ENCODE assay signal across 21 cellular contexts in genomic region chr4:83662204-83662603, GRCh38.
DNase-seq lines count a peak whose midpoint lies in the region; ATAC-seq, FAIRE-seq and TF ChIP-seq lines count a peak whose summit lies in the region.
"Had no signal": no experiment of that assay in that cellular context is flagged by ENCODE, and none has a peak within 500 bp of the region (broad histone marks: within the 10 kb centered on the region; RNA-seq: fewer than 3 reads in every experiment).

No MANE protein-coding gene starts in this region.

- H3K23ac ChIP-seq in mesenchymal stem cell (ENCODE audit: low read length in 2 of 2) = no peak overlapping the region

- H3K9me3 Mint-ChIP-seq in activated CD8-positive, alpha-beta T cell treated with anti-CD3 and anti-CD28 coated beads, Interleukin-2, amount 10 ng/mL, durations not matched to agents 7 days and 5 days (ENCODE audit: insufficient read depth) = no peaks in the 10 kb centered on the region
- H3K9me3 Mint-ChIP-seq: CD4-positive, alpha-beta T cell; HFFc6 had no signal

- no peak overlapping the region for H2AK5ac ChIP-seq in mesenchymal stem cell (ENCODE audit: low read length, severe bottlenecking)

- peaks cover 2% of the 10 kb centered on the region for H3K27me3 Mint-ChIP-seq in activated CD8-positive, alpha-beta T cell treated with anti-CD3 and anti-CD28 coated beads, Interleukin-2, amount 10 ng/mL, durations not matched to agents 7 days and 5 days (ENCODE audit: low read depth)

- H2BK12ac ChIP-seq in mesenchymal stem cell (ENCODE audit: low read length in 2 of 2) = peak overlapping the region in 1 of 2 experiments; percentile 24

- POLR2A ChIA-PET in A673 (lab: Charles Lee; ENCODE audit: low non-redundant PET) = no interaction called here
- POLR2A ChIA-PET in HEK293 (lab: Yijun Ruan, JAX) = no interaction called here
- POLR2A ChIA-PET in activated CD8-positive, alpha-beta T cell treated with anti-CD3 and anti-CD28 coated beads, Interleukin-2, amount 10 ng/mL, durations not matched to agents 7 days and 5 days (lab: Charles Lee) = no interaction called here

- no peak overlapping the region for H2BK120ac ChIP-seq in mesenchymal stem cell (ENCODE audit: low read depth, low read length)

- intact Hi-C loops in A673 (cut with micrococcal nuclease; ENCODE audit: unreplicated experiment) = no loop called here
- intact Hi-C loops in testis (cut with DNase I; ENCODE audit: low total_unique reads) = no loop called here

- TF ChIP-seq POLR2A in testis (IDR thresholded peaks at IDR 0.05) = no peak

- H3K79me1 ChIP-seq in mesenchymal stem cell (replicated peaks; ENCODE audit: low read length, poor library complexity, severe bottlenecking) = no peaks in the 10 kb centered on the region

- peak overlapping the region in 1 of 2 experiments; percentile 41 for H3K18ac ChIP-seq in mesenchymal stem cell (ENCODE audit: low read depth in 1 of 2, low read length in 2 of 2)

- ATAC-seq in GM21423 (IDR thresholded peaks at IDR 0.05; ENCODE audit: unreplicated experiment) (no peak), esophagus mucosa (no peak)
- ATAC-seq in activated CD8-positive, alpha-beta T cell treated with anti-CD3 and anti-CD28 coated beads, Interleukin-2, amount 10 ng/mL, durations not matched to agents 7 days and 5 days = no peak

- no peak overlapping the region for H4K91ac ChIP-seq in mesenchymal stem cell (ENCODE audit: low read length)

- H3K4ac ChIP-seq in mesenchymal stem cell (ENCODE audit: low read depth in 1 of 2, low read length in 2 of 2) = no peak overlapping the region

- H3K4me3 Mint-ChIP-seq in activated CD8-positive, alpha-beta T cell treated with anti-CD3 and anti-CD28 coated beads, Interleukin-2, amount 10 ng/mL, durations not matched to agents 7 days and 5 days = no peak overlapping the region
- H3K4me3 Mint-ChIP-seq: B cell; CD4-positive, alpha-beta T cell; IgD-negative memory B cell had no signal

- H3K9me3 ChIP-seq in A673 (ENCODE audit: low read depth, low read length, poor library complexity, severe bottlenecking) = no peaks in the 10 kb centered on the region
- H3K9me3 ChIP-seq in HEK293 (ENCODE audit: control insufficient read depth, insufficient read depth, low read depth, low read length) = no peaks in the 10 kb centered on the region
- H3K9me3 ChIP-seq in mesenchymal stem cell (ENCODE audit: control insufficient read depth, low read length) = no peaks in the 10 kb centered on the region
- no peaks in the 10 kb centered on the region for H3K9me3 ChIP-seq in testis
- H3K9me3 ChIP-seq: HAP-1 had no signal

- no peak overlapping the region for H3K14ac ChIP-seq in mesenchymal stem cell (ENCODE audit: low read length in 2 of 2)

- no peak overlapping the region for H2BK5ac ChIP-seq in mesenchymal stem cell (ENCODE audit: low read depth, low read length, poor library complexity, severe bottlenecking)

- TF ChIP-seq CTCF in A673 (conservative IDR thresholded peaks at IDR 0.05; ENCODE audit: low read depth, low read length) (no peak), HEK293 (tag by site-specific recombination; IDR thresholded peaks at IDR 0.05) (no peak), bronchial epithelial cell (IDR thresholded peaks at IDR 0.05; ENCODE audit: insufficient read depth, low read length, severe bottlenecking) (no peak), testis (IDR thresholded peaks at IDR 0.05) (no peak)

- H3K27me3 ChIP-seq in A673 (replicated peaks; ENCODE audit: insufficient read depth, low read depth, low read length, poor library complexity) (no peaks in the 10 kb centered on the region), bronchial epithelial cell (ENCODE audit: control insufficient read depth, insufficient read depth, low read length) (no peaks in the 10 kb centered on the region), mesenchymal stem cell (ENCODE audit: control insufficient read depth in 1 of 2, insufficient read depth in 1 of 2, low read length in 2 of 2) (peaks cover 0 to 8% of the 10 kb centered on the region in 2 experiments), testis (no peaks in the 10 kb centered on the region)

- H3K36me3 ChIP-seq in A673 (ENCODE audit: insufficient read depth, low read length, poor library complexity, severe bottlenecking) = no peaks in the 10 kb centered on the region
- H3K36me3 ChIP-seq in HEK293 (ENCODE audit: control insufficient read depth in 2 of 2, insufficient read depth in 1 of 2, low read length in 2 of 2) = no peaks in the 10 kb centered on the region
- H3K36me3 ChIP-seq in bronchial epithelial cell (ENCODE audit: control insufficient read depth, insufficient read depth, low read length) = no peaks in the 10 kb centered on the region
- H3K36me3 ChIP-seq in mesenchymal stem cell (ENCODE audit: control insufficient read depth in 1 of 2, insufficient read depth in 2 of 2, low read depth in 1 of 2, low read length in 2 of 2) = no peaks in the 10 kb centered on the region
- H3K36me3 ChIP-seq in testis (ENCODE audit: low read depth, missing control alignments) = no peaks in the 10 kb centered on the region
- H3K36me3 ChIP-seq: HAP-1 had no signal

- H3K9ac ChIP-seq in mesenchymal stem cell (ENCODE audit: low read length) = no peak overlapping the region

- H3K4me1 Mint-ChIP-seq in activated CD8-positive, alpha-beta T cell treated with anti-CD3 and anti-CD28 coated beads, Interleukin-2, amount 10 ng/mL, durations not matched to agents 7 days and 5 days (ENCODE audit: low read depth) = peaks cover 7% of the 10 kb centered on the region

- 17% methylated on average over 1 of the region's 2 CpGs for WGBS in mesenchymal stem cell
- WGBS in testis, 2 donors = 63 to 82% methylated on average over 2 of the region's 2 CpGs

- peak overlapping the region; percentile 40 for H2BK15ac ChIP-seq in mesenchymal stem cell (ENCODE audit: low read depth, poor library complexity, severe bottlenecking)

- CTCF ChIA-PET in A673 (lab: Charles Lee) = no interaction called here
- CTCF ChIA-PET in HEK293 (lab: Yijun Ruan, JAX) = no interaction called here
- CTCF ChIA-PET in activated CD8-positive, alpha-beta T cell treated with anti-CD3 and anti-CD28 coated beads, Interleukin-2, amount 10 ng/mL, durations not matched to agents 7 days and 5 days (lab: Charles Lee) = no interaction called here

- no peak overlapping the region for H3K27ac Mint-ChIP-seq in activated CD8-positive, alpha-beta T cell treated with anti-CD3 and anti-CD28 coated beads, Interleukin-2, amount 10 ng/mL, durations not matched to agents 7 days and 5 days
- H3K27ac Mint-ChIP-seq: B cell; CD4-positive, alpha-beta T cell; HFFc6; IgD-negative memory B cell had no signal

- H2AFZ ChIP-seq in mesenchymal stem cell (ENCODE audit: low read depth, low read length) = no peak overlapping the region

- no peak overlapping the region for H3K4me2 ChIP-seq in mesenchymal stem cell (ENCODE audit: low read length, poor library complexity, severe bottlenecking)

- peak; percentile 21 for DNase-seq in A673 (ENCODE audit: low spot score)
- DNase-seq in bronchial epithelial cell (ENCODE audit: low read depth) = no peak
- DNase-seq in mesenchymal stem cell = no peak
- DNase-seq in activated CD8-positive, alpha-beta T cell treated with anti-CD3 and anti-CD28 coated beads, Interleukin-2, amount 10 ng/mL, durations not matched to agents 7 days and 5 days = no peak
- no peak for DNase-seq in testis
- DNase-seq: 8988T; ACHN; C1 segment of cervical spinal cord; CD4-positive, alpha-beta T cell; DMS79 treated with DMSO at 0.1 percent for 48 hours; EL; GDM1; GOT3; HFFc6 had no signal

- H3K4me1 ChIP-seq in A673 (ENCODE audit: insufficient read depth, low read length, poor library complexity, severe bottlenecking) = no peaks in the 10 kb centered on the region
- H3K4me1 ChIP-seq in HEK293 (ENCODE audit: control insufficient read depth, insufficient read depth, low read length) = no peaks in the 10 kb centered on the region
- no peaks in the 10 kb centered on the region for H3K4me1 ChIP-seq in mesenchymal stem cell (ENCODE audit: control insufficient read depth, insufficient read depth, low read depth, low read length)
- H3K4me1 ChIP-seq in testis = no peaks in the 10 kb centered on the region

- H3K27ac ChIP-seq in A673 (ENCODE audit: low read depth, low read length, poor library complexity, severe bottlenecking) (no peak overlapping the region), HEK293 (ENCODE audit: extremely low read depth, low read depth, low read length) (no peak overlapping the region), mesenchymal stem cell (ENCODE audit: low read length, poor library complexity, severe bottlenecking) (no peak overlapping the region), testis (no peak overlapping the region)

- no peak overlapping the region for H3K4me3 ChIP-seq in A673 (ENCODE audit: low read depth, low read length, poor library complexity, severe bottlenecking)
- no peak overlapping the region for H3K4me3 ChIP-seq in HEK293 (ENCODE audit: low read depth, low read length)
- H3K4me3 ChIP-seq in bronchial epithelial cell (ENCODE audit: low read depth, low read length) = no peak overlapping the region
- no peak overlapping the region for H3K4me3 ChIP-seq in mesenchymal stem cell (ENCODE audit: insufficient read depth in 1 of 2, low read depth in 1 of 2, low read length in 2 of 2)
- no peak overlapping the region for H3K4me3 ChIP-seq in testis
- H3K4me3 ChIP-seq: HAP-1 had no signal

- BruUV-seq in A673 (replicated peaks; lab: Mats Ljungman, UMichigan) = no TSS peak

- no peak overlapping the region for H4K8ac ChIP-seq in mesenchymal stem cell (ENCODE audit: low read length)

- no peaks in the 10 kb centered on the region for H3K36me3 Mint-ChIP-seq in activated CD8-positive, alpha-beta T cell treated with anti-CD3 and anti-CD28 coated beads, Interleukin-2, amount 10 ng/mL, durations not matched to agents 7 days and 5 days (ENCODE audit: low read depth)
- H3K36me3 Mint-ChIP-seq: IgD-negative memory B cell had no signal

- FAIRE-seq in bronchial epithelial cell (lab: Jason Lieb, UNC) = peak; percentile 82
- FAIRE-seq: GM12892 had no signal

TF ChIP-seq in HEK293, 187 proteins besides CTCF, POLR2A, EP300 and RAD21:
- TF ChIP-seq ZIC2 (tag by site-specific recombination; IDR thresholded peaks at IDR 0.05) (0 out of 2 replicates have a peak, but pooled peaks have one; percentile 32), ZNF549 (tag by site-specific recombination; IDR thresholded peaks at IDR 0.05) (no peak)
